ENCODE assay signal across 19 cellular contexts in genomic region chr16:84808812-84809211, GRCh38. TPM values are rescaled to one million over a fixed set of nuclear protein-coding genes. Genes with fewer than 3 reads are reported as not detected.
"Had no signal": no experiment of that assay in that cellular context is flagged by ENCODE, and none has a peak within 500 bp of the region (broad histone marks: within the 10 kb centered on the region; RNA-seq: fewer than 3 reads in every experiment).

No MANE protein-coding gene starts in this region.

- H3K4me3 Mint-ChIP-seq: activated CD4-positive, alpha-beta memory T cell treated with anti-CD3 and anti-CD28 coated beads, Interleukin-2, amount 10 ng/mL, durations not matched to agents 7 days and 5 days; activated CD4-positive, alpha-beta T cell treated with anti-CD3 and anti-CD28 coated beads for 36 hours; activated CD8-positive, alpha-beta memory T cell treated with anti-CD3 and anti-CD28 coated beads, Interleukin-2, amount 10 ng/mL, durations not matched to agents 7 days and 5 days; activated T-helper 17 cell treated with anti-CD3 and anti-CD28 coated beads, Interleukin-2, amount 50 U/mL, for 72 hours; endodermal cell; mesothelial cell of epicardium; stimulated activated effector memory CD8-positive, alpha-beta T cell treated with anti-CD3 and anti-CD28 coated beads, Interleukin-12 subunit alpha, Interleukin-12 subunit beta, amount 100 ng/mL, for 72 hours; T-helper 2 cell treated with Interferon-gamma antibody and Interleukin-4, amounts not matched to agents 5 μg/mL and 100 μg/mL, for 36 hours; type B pancreatic cell; WTC11 had no signal

- H3K9me3 ChIP-seq: body of pancreas, pancreas, right lobe of liver, stomach had no signal

- H3K27ac Mint-ChIP-seq: activated CD4-positive, alpha-beta memory T cell treated with anti-CD3 and anti-CD28 coated beads, Interleukin-2, amount 10 ng/mL, durations not matched to agents 7 days and 5 days; activated CD4-positive, alpha-beta T cell treated with anti-CD3 and anti-CD28 coated beads for 36 hours; activated CD8-positive, alpha-beta memory T cell treated with anti-CD3 and anti-CD28 coated beads, Interleukin-2, amount 10 ng/mL, durations not matched to agents 7 days and 5 days; activated T-helper 17 cell treated with anti-CD3 and anti-CD28 coated beads, Interleukin-2, amount 50 U/mL, for 72 hours; endodermal cell; mesothelial cell of epicardium; stimulated activated effector memory CD8-positive, alpha-beta T cell treated with anti-CD3 and anti-CD28 coated beads, Interleukin-12 subunit alpha, Interleukin-12 subunit beta, amount 100 ng/mL, for 72 hours; T-helper 2 cell treated with Interferon-gamma antibody and Interleukin-4, amounts not matched to agents 5 μg/mL and 100 μg/mL, for 36 hours; type B pancreatic cell; WTC11 had no signal

- H3K4me1 Mint-ChIP-seq: endodermal cell, WTC11 had no signal

- H3K4me1 ChIP-seq: body of pancreas, pancreas, right lobe of liver had no signal

- H3K36me3 ChIP-seq: pancreas, right lobe of liver, stomach had no signal

- H3K4me3 ChIP-seq: body of pancreas, pancreas, right lobe of liver, smooth muscle cell, stomach had no signal

- ATAC-seq: activated CD4-positive, alpha-beta T cell treated with anti-CD3 and anti-CD28 coated beads for 36 hours; activated CD8-positive, alpha-beta memory T cell treated with anti-CD3 and anti-CD28 coated beads, Interleukin-2, amount 10 ng/mL, durations not matched to agents 7 days and 5 days; activated T-helper 17 cell treated with anti-CD3 and anti-CD28 coated beads, Interleukin-2, amount 50 U/mL, for 72 hours; body of pancreas; pancreas; right lobe of liver; stimulated activated effector memory CD8-positive, alpha-beta T cell treated with anti-CD3 and anti-CD28 coated beads, Interleukin-12 subunit alpha, Interleukin-12 subunit beta, amount 100 ng/mL, for 72 hours; WTC11 had no signal

- H3K9me3 Mint-ChIP-seq: activated CD4-positive, alpha-beta memory T cell treated with anti-CD3 and anti-CD28 coated beads, Interleukin-2, amount 10 ng/mL, durations not matched to agents 7 days and 5 days; activated T-helper 17 cell treated with anti-CD3 and anti-CD28 coated beads, Interleukin-2, amount 50 U/mL, for 72 hours; mesothelial cell of epicardium; stimulated activated effector memory CD8-positive, alpha-beta T cell treated with anti-CD3 and anti-CD28 coated beads, Interleukin-12 subunit alpha, Interleukin-12 subunit beta, amount 100 ng/mL, for 72 hours; T-helper 2 cell treated with Interferon-gamma antibody and Interleukin-4, amounts not matched to agents 5 μg/mL and 100 μg/mL, for 36 hours; type B pancreatic cell had no signal

- H3K36me3 Mint-ChIP-seq: activated CD8-positive, alpha-beta memory T cell treated with anti-CD3 and anti-CD28 coated beads, Interleukin-2, amount 10 ng/mL, durations not matched to agents 7 days and 5 days; mesothelial cell of epicardium; stimulated activated effector memory CD8-positive, alpha-beta T cell treated with anti-CD3 and anti-CD28 coated beads, Interleukin-12 subunit alpha, Interleukin-12 subunit beta, amount 100 ng/mL, for 72 hours; type B pancreatic cell; WTC11 had no signal

- DNase-seq: activated CD4-positive, alpha-beta memory T cell treated with anti-CD3 and anti-CD28 coated beads, Interleukin-2, amount 10 ng/mL, durations not matched to agents 7 days and 5 days; activated CD4-positive, alpha-beta T cell treated with anti-CD3 and anti-CD28 coated beads for 36 hours; activated CD8-positive, alpha-beta memory T cell treated with anti-CD3 and anti-CD28 coated beads, Interleukin-2, amount 10 ng/mL, durations not matched to agents 7 days and 5 days; activated naive CD4-positive, alpha-beta T cell; body of pancreas; central memory CD4-positive, alpha-beta T cell; endodermal cell; foreskin fibroblast; right lobe of liver; stimulated activated CD4-positive, alpha-beta T cell treated with anti-CD3 and anti-CD28 coated beads, Interleukin-4, amount 100 ng/mL, for 24 hours; stomach had no signal

- H3K27me3 Mint-ChIP-seq: activated T-helper 17 cell treated with anti-CD3 and anti-CD28 coated beads, Interleukin-2, amount 50 U/mL, for 72 hours had no signal

RNA-seq across cellular contexts. Expression of gene CRISPLD2, which starts 11.0 kb away (rescaled TPM):
- total RNA-seq: activated CD8-positive, alpha-beta memory T cell treated with anti-CD3 and anti-CD28 coated beads, Interleukin-2, amount 10 ng/mL, durations not matched to agents 7 days and 5 days had no signal
